In the genomic region with DNA sequence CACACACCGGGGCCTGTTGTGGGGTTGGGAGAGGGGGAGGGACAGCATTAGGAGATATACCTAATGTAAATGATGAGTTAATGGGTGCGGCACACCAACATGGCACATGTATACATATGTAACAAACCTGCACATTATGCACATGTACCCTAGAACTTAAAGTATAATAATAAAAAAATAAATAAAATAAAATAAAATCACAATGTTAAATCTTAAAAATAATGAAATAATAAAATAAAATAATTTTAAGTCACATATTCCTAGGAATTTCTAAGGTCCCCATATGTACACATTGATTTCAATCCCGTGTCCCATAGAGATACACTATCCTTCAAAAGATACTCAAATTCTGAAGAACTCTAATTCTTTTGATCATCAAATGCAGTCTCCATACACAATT, we compare ENCODE assay signal across 3 cellular contexts. TPM values are rescaled to one million over a fixed set of nuclear protein-coding genes. Genes with fewer than 3 reads are reported as not detected.
"Had no signal": no experiment of that assay in that cellular context is flagged by ENCODE, and none has a peak within 500 bp of the region (broad histone marks: within the 10 kb centered on the region; RNA-seq: fewer than 3 reads in every experiment).

No MANE protein-coding gene starts in this region.

RNA-seq across cellular contexts. Expression of a gene that starts 59.0 kb away (rescaled TPM):
- total RNA-seq: HepG2, HT-29, K562 had no signal
